ENCODE assay signal across 17 cellular contexts in the genomic region with DNA sequence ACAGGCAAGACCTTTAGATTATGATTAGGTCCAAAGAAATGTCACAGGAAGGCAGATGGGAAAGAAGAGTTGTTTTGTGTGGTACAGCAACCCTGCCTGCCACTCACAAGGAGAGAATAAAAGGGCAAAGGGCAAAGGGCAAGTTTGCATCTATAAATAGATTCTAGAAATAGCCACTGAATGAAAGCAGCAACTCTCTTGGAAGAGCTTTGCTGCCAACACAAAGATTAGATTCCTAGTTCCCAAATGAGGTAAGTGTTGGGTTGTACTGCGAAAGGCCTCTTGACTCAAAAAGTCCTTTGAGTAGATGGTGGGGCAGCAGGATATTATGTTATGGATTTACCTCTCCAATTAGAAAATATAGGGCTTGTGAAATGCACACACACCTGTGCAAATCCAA.
DNase-seq lines count a peak whose midpoint lies in the region; ATAC-seq lines count a peak whose summit lies in the region.
"Had no signal": no experiment of that assay in that cellular context is flagged by ENCODE, and none has a peak within 500 bp of the region (broad histone marks: within the 10 kb centered on the region; RNA-seq: fewer than 3 reads in every experiment).

No MANE protein-coding gene starts in this region.

- intact Hi-C loops in left cardiac atrium (cut with DNase I), result no loop called here
- intact Hi-C loops in sciatic nerve (cut with DNase I), result no loop called here

- ATAC-seq in left cardiac atrium (peak; percentile 31 to 73), sciatic nerve (peak; percentile 55), HG03432 (IDR thresholded peaks at IDR 0.05; ENCODE audit: unreplicated experiment) (no peak)

- DNase-seq in DMS53 (lab: John Stamatoyannopoulos, UW), result peak; percentile 0
- no peak for DNase-seq in DMS53 treated with DMSO at 0.1 percent for 48 hours (lab: John Stamatoyannopoulos, UW; ENCODE audit: unreplicated experiment)
- peak; percentile 51 for DNase-seq in SK-MEL-5 (ENCODE audit: low read depth, low spot score)
- no peak for DNase-seq in left cardiac atrium
- DNase-seq in sciatic nerve (ENCODE audit: low spot score), result no peak
- DNase-seq in activated T-cell treated with anti-CD3 and anti-CD28 coated beads for 4 hours, result no peak
- no peak for DNase-seq in NCI-H82 treated with DMSO at 0.1 percent for 48 hours (lab: John Stamatoyannopoulos, UW; ENCODE audit: unreplicated experiment)
- DNase-seq: Calu3; CD4-positive, CD25-positive, alpha-beta regulatory T cell; DMS79; MG63; NCI-H1092 treated with DMSO at 0.1 percent for 48 hours; NCI-H1694 treated with DMSO at 0.1 percent for 48 hours; NCI-H526 treated with DMSO at 0.1 percent for 48 hours; RPMI8226; SJCRH30 had no signal

- in situ Hi-C loops in SK-MEL-5 (cut with HindIII; ENCODE audit: low pct_unique_long_range_greater_than_20kb, low sequenced_read_pairs), result no loop called here

Comparison
In these comparisons a context has a peak if more than half of its experiments do, and no peak if none do; other contexts are left out.
1. DNase-seq: peak in DMS53 (single experiment) and SK-MEL-5 (single experiment); none in DMS53 treated with DMSO at 0.1 percent for 48 hours (single experiment), left cardiac atrium (single experiment), sciatic nerve (single experiment), activated T-cell treated with anti-CD3 and anti-CD28 coated beads for 4 hours (single experiment) and NCI-H82 treated with DMSO at 0.1 percent for 48 hours (single experiment).